14 cellular contexts compared by ENCODE assay signal in the genomic region with DNA sequence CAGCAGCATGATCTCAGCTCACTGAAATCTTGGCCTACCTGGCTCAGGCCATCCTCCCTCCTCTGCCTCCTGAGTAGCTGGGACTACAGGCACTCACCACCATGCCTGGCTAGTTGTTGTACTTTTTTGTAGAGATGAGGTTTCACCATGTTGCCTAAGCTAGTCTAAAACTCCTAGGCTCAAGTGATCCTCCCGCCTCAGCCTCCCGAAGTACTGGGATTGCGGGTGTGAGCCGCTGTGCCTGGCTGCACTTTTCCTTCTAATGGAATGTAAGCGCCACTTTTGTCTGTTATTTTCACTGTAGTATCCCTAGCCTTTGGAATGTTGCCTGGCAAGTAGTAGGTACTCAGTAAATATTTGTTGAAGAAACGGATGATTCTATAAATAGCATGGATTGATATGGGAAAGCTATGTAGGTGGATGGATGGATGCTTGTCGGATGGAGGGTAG. TPM values are rescaled to one million over a fixed set of nuclear protein-coding genes. Genes with fewer than 3 reads are reported as not detected.
DNase-seq lines count a peak whose midpoint lies in the region; ATAC-seq, FAIRE-seq and TF ChIP-seq lines count a peak whose summit lies in the region.
"Had no signal": no experiment of that assay in that cellular context is flagged by ENCODE, and none has a peak within 500 bp of the region (broad histone marks: within the 10 kb centered on the region; RNA-seq: fewer than 3 reads in every experiment).

No MANE protein-coding gene starts in this region.

- DNase-seq in NCI-H510A treated with DMSO at 0.1 percent for 48 hours (lab: John Stamatoyannopoulos, UW) (peak; percentile 21), NCI-H510A (lab: John Stamatoyannopoulos, UW) (no peak), RWPE1 (ENCODE audit: low spot score) (no peak), kidney (peak; percentile 21), smooth muscle cell (lab: John Stamatoyannopoulos, UW; ENCODE audit: unreplicated experiment) (no peak)
- DNase-seq in stimulated activated naive CD8-positive, alpha-beta T cell treated with anti-CD3 and anti-CD28 coated beads, Interleukin-15, Interleukin-2, amounts not matched to agents 100 U/mL and 50 U/mL, for 24 hours: no peak
- DNase-seq: activated CD4-positive, alpha-beta memory T cell treated with anti-CD3 and anti-CD28 coated beads, Interleukin-2, amount 10 ng/mL, durations not matched to agents 7 days and 5 days; hypothalamus; NCI-H1930 had no signal

- TF ChIP-seq CTCF in RWPE1 (conservative IDR thresholded peaks at IDR 0.05; ENCODE audit: low read depth): no peak
- TF ChIP-seq CTCF in kidney (IDR thresholded peaks at IDR 0.05; ENCODE audit: borderline replicate concordance, extremely low read depth, insufficient read depth): no peak
- no peak for TF ChIP-seq CTCF in smooth muscle cell (IDR thresholded peaks at IDR 0.05; ENCODE audit: borderline replicate concordance, insufficient read depth, poor library complexity, severe bottlenecking)

- no peak overlapping the region for H2AFZ ChIP-seq in smooth muscle cell (ENCODE audit: low read depth)

- no peaks in the 10 kb centered on the region for H3K79me2 ChIP-seq in smooth muscle cell (ENCODE audit: low read depth)

- H3K27ac ChIP-seq in RWPE1: peak overlapping the region; percentile 65
- no peak overlapping the region for H3K27ac ChIP-seq in kidney (ENCODE audit: low read depth in 2 of 2, low read length in 2 of 2)
- peak overlapping the region; percentile 2 for H3K27ac ChIP-seq in smooth muscle cell (ENCODE audit: low read depth)
- H3K27ac ChIP-seq: ascending aorta had no signal

- FAIRE-seq in kidney (lab: Jason Lieb, UNC): no peak
- FAIRE-seq: TTC549 had no signal

- 70% methylated on average over 7 of the region's 7 CpGs for WGBS in smooth muscle cell (ENCODE audit: low lambda C conversion rate)

- H3K4me1 ChIP-seq in kidney (ENCODE audit: control insufficient read depth in 1 of 2, insufficient read depth in 1 of 2, low read depth in 1 of 2, low read length in 2 of 2) (peaks cover 7 to 16% of the 10 kb centered on the region in 2 donors), smooth muscle cell (ENCODE audit: low read depth) (no peaks in the 10 kb centered on the region)
- H3K4me1 ChIP-seq: ascending aorta had no signal

- H3K36me3 ChIP-seq in kidney (ENCODE audit: control insufficient read depth in 1 of 2, insufficient read depth in 2 of 2, low read length in 2 of 2): no peaks in the 10 kb centered on the region
- no peaks in the 10 kb centered on the region for H3K36me3 ChIP-seq in smooth muscle cell (ENCODE audit: low read depth)
- H3K36me3 ChIP-seq: ascending aorta had no signal

- no peak overlapping the region for H3K4me2 ChIP-seq in smooth muscle cell

- POLR2A ChIA-PET in RWPE1 (lab: Yijun Ruan, JAX; ENCODE audit: low non-redundant PET): interaction anchor here (3.6 kb wide), 1 partner anchor 10 kb away, joined by 24 read pairs; a partner anchor contains a TSS

- CTCF ChIA-PET in RWPE1 (lab: Yijun Ruan, JAX): interaction anchor here (0.6 kb wide), 1 partner anchor 21 kb away, joined by 3 read pairs; no protein-coding TSS in a partner anchor

- H3K27me3 ChIP-seq in smooth muscle cell (ENCODE audit: low read depth): no peaks in the 10 kb centered on the region
- H3K27me3 ChIP-seq: ascending aorta had no signal

- H3K9me3 ChIP-seq in kidney (ENCODE audit: control insufficient read depth in 1 of 2, low read length in 2 of 2) (no peaks in the 10 kb centered on the region), smooth muscle cell (replicated peaks; ENCODE audit: low read depth) (no peaks in the 10 kb centered on the region)
- H3K9me3 ChIP-seq: ascending aorta had no signal

- H4K20me1 ChIP-seq in smooth muscle cell (ENCODE audit: low read depth): no peaks in the 10 kb centered on the region

- H3K4me3 ChIP-seq in kidney (ENCODE audit: low read length in 2 of 2) (no peak overlapping the region), smooth muscle cell (no peak overlapping the region)
- H3K4me3 ChIP-seq: ascending aorta had no signal

- no peaks in the 10 kb centered on the region for H3F3A ChIP-seq in smooth muscle cell (ENCODE audit: low read depth)

- H3K9ac ChIP-seq in kidney (ENCODE audit: low read length in 2 of 2): no peak overlapping the region
- no peak overlapping the region for H3K9ac ChIP-seq in smooth muscle cell (ENCODE audit: low read depth)

- intact Hi-C loops in kidney (cut with DNase I): no loop called here

- ATAC-seq in HG03108 (IDR thresholded peaks at IDR 0.05; ENCODE audit: unreplicated experiment): no peak
- ATAC-seq in stimulated activated naive CD8-positive, alpha-beta T cell treated with anti-CD3 and anti-CD28 coated beads, Interleukin-15, Interleukin-2, amounts not matched to agents 100 U/mL and 50 U/mL, for 24 hours: no peak
- no peak for ATAC-seq in GM21360 (IDR thresholded peaks at IDR 0.05; ENCODE audit: unreplicated experiment)
- ATAC-seq: natural killer cell treated with Interleukin-12 subunit alpha and Interleukin-12 subunit beta and Interleukin-15 and Interleukin-18, amount 100 ng/mL, for 72 hours had no signal

RNA-seq across cellular contexts. Expression of a gene that starts 10.4 kb away (rescaled TPM):
- 11.6 TPM for total RNA-seq in kidney
- 4.3 TPM for polyA plus RNA-seq in kidney (ENCODE audit: insufficient read depth, low read depth, low replicate concordance)
- total RNA-seq in smooth muscle cell: 18.6 and 21.2 TPM in 2 replicates
- 25.7 TPM in 2 replicates for polyA plus RNA-seq in smooth muscle cell
- total RNA-seq: ascending aorta had no signal

RNA-seq across cellular contexts. Expression of a gene that starts 23.3 kb away (rescaled TPM):
- 48.1 TPM for total RNA-seq in kidney
- 50.0 TPM for polyA plus RNA-seq in kidney (ENCODE audit: insufficient read depth, low read depth, low replicate concordance)
- total RNA-seq in smooth muscle cell: 31.5 and 50.1 TPM in 2 replicates
- 99.1 and 107 TPM in 2 replicates for polyA plus RNA-seq in smooth muscle cell

RNA-seq across cellular contexts. Expression of a gene that starts 37.9 kb away (rescaled TPM):
- 93.6 TPM for total RNA-seq in kidney
- polyA plus RNA-seq in kidney (ENCODE audit: insufficient read depth, low read depth, low replicate concordance): 73.0 TPM
- total RNA-seq in smooth muscle cell: 43.0 and 49.2 TPM in 2 replicates
- polyA plus RNA-seq in smooth muscle cell: 53.9 and 62.4 TPM in 2 replicates

RNA-seq across cellular contexts. Expression of a gene that starts 44.8 kb away (rescaled TPM):
- total RNA-seq in kidney (12.7 TPM), smooth muscle cell (3.3 and 7.1 TPM in 2 replicates)
- polyA plus RNA-seq in kidney (ENCODE audit: insufficient read depth, low read depth, low replicate concordance) (11.3 TPM), smooth muscle cell (16.6 and 17.7 TPM in 2 replicates)

Comparison
In these comparisons a context has a peak if more than half of its experiments do, and no peak if none do; other contexts are left out.
1. DNase-seq: peak in NCI-H510A treated with DMSO at 0.1 percent for 48 hours (single experiment) and kidney (single experiment); none in NCI-H510A (single experiment), RWPE1 (single experiment), smooth muscle cell (single experiment) and stimulated activated naive CD8-positive, alpha-beta T cell treated with anti-CD3 and anti-CD28 coated beads, Interleukin-15, Interleukin-2, amounts not matched to agents 100 U/mL and 50 U/mL, for 24 hours (single experiment).
2. H3K27ac ChIP-seq: peak in RWPE1 (single experiment) and smooth muscle cell (single experiment); none in kidney (0 of 2).